In genomic region chr2:67159929-67160328, GRCh38 we compare ENCODE assay signal across 19 cellular contexts.
DNase-seq lines count a peak whose midpoint lies in the region; ATAC-seq and TF ChIP-seq lines count a peak whose summit lies in the region.
"Had no signal": no experiment of that assay in that cellular context is flagged by ENCODE, and none has a peak within 500 bp of the region (broad histone marks: within the 10 kb centered on the region; RNA-seq: fewer than 3 reads in every experiment).

No MANE protein-coding gene starts in this region.

- no peaks in the 10 kb centered on the region for H3K36me3 ChIP-seq in IMR-90 (ENCODE audit: control insufficient read depth, insufficient read depth, low read length)
- H3K36me3 ChIP-seq: heart right ventricle had no signal

- peak overlapping the region; percentile 86 for H2BK120ac ChIP-seq in IMR-90 (ENCODE audit: low read depth, low read length)

- CTCF ChIA-PET in IMR-90 (lab: Yijun Ruan, JAX): interaction anchor here (1.0 to 1.4 kb wide), 2 partner anchors 13 to 36 kb away, joined by 3 read pairs; no protein-coding TSS in a partner anchor

- no peaks in the 10 kb centered on the region for H3K79me1 ChIP-seq in IMR-90 (ENCODE audit: low read depth in 1 of 2, low read length in 2 of 2)

- H2BK20ac ChIP-seq in IMR-90 (ENCODE audit: low read depth, low read length): peak overlapping the region; percentile 68

- peaks cover 5% of the 10 kb centered on the region for H3K4me1 ChIP-seq in IMR-90 (ENCODE audit: control insufficient read depth, insufficient read depth, low read length)
- H3K4me1 ChIP-seq: heart right ventricle had no signal

- H3K27me3 ChIP-seq in IMR-90 (ENCODE audit: control insufficient read depth, insufficient read depth, low read length): no peaks in the 10 kb centered on the region
- H3K27me3 ChIP-seq: heart right ventricle had no signal

- H4K91ac ChIP-seq in IMR-90 (ENCODE audit: insufficient read depth, low read depth, low read length): peak overlapping the region; percentile 54

- no peak overlapping the region for H3K4me3 ChIP-seq in IMR-90 (ENCODE audit: insufficient read depth, low read depth, low read length)
- H3K4me3 ChIP-seq: heart right ventricle had no signal

- H3K9ac ChIP-seq in IMR-90 (ENCODE audit: low read depth, low read length): no peak overlapping the region

- peak overlapping the region; percentile 34 for H2BK5ac ChIP-seq in IMR-90 (ENCODE audit: low read depth, low read length, poor library complexity, severe bottlenecking)

- POLR2A ChIA-PET in IMR-90 (lab: Charles Lee; ENCODE audit: unreplicated experiment): no interaction called here

- ATAC-seq in IMR-90 (ENCODE audit: low read depth): peak; percentile 92
- ATAC-seq: activated T-cell treated with anti-CD3 and anti-CD28 coated beads, Interleukin-2, amount 50 U/mL, for 72 hours; heart right ventricle; left colon; naive thymus-derived CD4-positive, alpha-beta T cell; right cardiac atrium had no signal

- WGBS in IMR-90 (ENCODE audit: extremely low coverage in 2 of 2, insufficient read length in 1 of 2), 2 experiments: no CpG with 5 or more reads among the region's 4 CpGs

- no peak for TF ChIP-seq RAD21 in IMR-90 (IDR thresholded peaks at IDR 0.05; ENCODE audit: low read length)

- intact Hi-C loops in IMR-90 (cut with micrococcal nuclease): no loop called here

- H3K9me3 ChIP-seq in IMR-90 (ENCODE audit: control insufficient read depth, insufficient read depth, low read length): no peaks in the 10 kb centered on the region
- H3K9me3 ChIP-seq: heart right ventricle had no signal

- H4K5ac ChIP-seq in IMR-90 (ENCODE audit: low read depth, low read length): peak overlapping the region; percentile 5

- H3K56ac ChIP-seq in IMR-90 (ENCODE audit: extremely low read depth, insufficient read depth, low read length): no peak overlapping the region

- H3K4me2 ChIP-seq in IMR-90 (ENCODE audit: low read depth, low read length): peak overlapping the region; percentile 1; the same call in 1 of the 2 replicates

- H4K20me1 ChIP-seq in IMR-90 (ENCODE audit: insufficient read depth, low read length): no peaks in the 10 kb centered on the region

- H3K23ac ChIP-seq in IMR-90 (ENCODE audit: low read depth, low read length): 0 out of 2 replicates have a peak overlapping the region, but pooled peaks have one; percentile 0

- H3K27ac ChIP-seq in IMR-90 (ENCODE audit: insufficient read depth, low read length): peak overlapping the region; percentile 35; the same call in 1 of the 2 replicates
- H3K27ac ChIP-seq: 22Rv1, heart right ventricle had no signal

- no TSS peak for BruUV-seq in IMR-90 (replicated peaks; lab: Mats Ljungman, UMichigan)

- no peak overlapping the region for H2AK9ac ChIP-seq in IMR-90 (replicated peaks; ENCODE audit: low read depth, low read length, poor library complexity)

- no peak overlapping the region for H2AK5ac ChIP-seq in IMR-90 (ENCODE audit: low read depth, low read length)

- H3K18ac ChIP-seq in IMR-90 (ENCODE audit: low read depth, low read length): peak overlapping the region; percentile 3

- H3K9me1 ChIP-seq in IMR-90 (ENCODE audit: insufficient read depth, low read length): peaks cover 2% of the 10 kb centered on the region; the same call in 1 of the 2 replicates

- peak overlapping the region; percentile 49; the same call in 1 of the 2 replicates for H3K4ac ChIP-seq in IMR-90 (ENCODE audit: low read depth, low read length)

- in situ Hi-C loops in IMR-90 (cut with MboI; ENCODE audit: low sequenced_read_pairs): no loop called here

- H3K14ac ChIP-seq in IMR-90 (replicated peaks; ENCODE audit: low read depth, low read length): peak overlapping the region; percentile 30

- no peak for TF ChIP-seq POLR2A in IMR-90 (IDR thresholded peaks at IDR 0.05; ENCODE audit: low read depth, low read length)

- H4K8ac ChIP-seq in IMR-90 (ENCODE audit: low read depth in 2 of 2, low read length in 2 of 2): peak overlapping the region; percentile 60 to 72

- H2BK15ac ChIP-seq in IMR-90 (ENCODE audit: low read depth, low read length): peak overlapping the region; percentile 0; the same call in 1 of the 3 replicates

- peak overlapping the region; percentile 17 for H2AFZ ChIP-seq in IMR-90 (replicated peaks; ENCODE audit: low read length, poor library complexity)

- DNase-seq in DMS153 (lab: John Stamatoyannopoulos, UW): peak; percentile 13
- DNase-seq in DMS153 treated with DMSO at 0.1 percent for 48 hours (lab: John Stamatoyannopoulos, UW; ENCODE audit: unreplicated experiment): no peak
- peak; percentile 81 for DNase-seq in IMR-90
- peak; percentile 42 for DNase-seq in glomerular endothelial cell (ENCODE audit: extremely low read depth, low read depth, low spot score)
- DNase-seq in hippocampal formation (lab: John Stamatoyannopoulos, UW): no peak
- no peak for DNase-seq in SHP77 (lab: John Stamatoyannopoulos, UW)
- no peak for DNase-seq in mesenteric fat pad (ENCODE audit: low spot score)
- no peak for DNase-seq in NCI-H748 (lab: John Stamatoyannopoulos, UW; ENCODE audit: unreplicated experiment)
- DNase-seq: activated CD4-positive, alpha-beta T cell treated with anti-CD3 and anti-CD28 coated beads, Interleukin-2, amount 50 U/mL, for 1 hour; activated T-cell treated with anti-CD3 and anti-CD28 coated beads, Interleukin-2, amount 50 U/mL, for 72 hours; CD4-positive, alpha-beta memory T cell; heart right ventricle; left colon; MM.1S; naive thymus-derived CD4-positive, alpha-beta T cell; right cardiac atrium; SHP77 treated with DMSO at 0.1 percent for 48 hours; trophoblast cell had no signal

- no peak for TF ChIP-seq CTCF in IMR-90 (conservative IDR thresholded peaks at IDR 0.05; ENCODE audit: low read depth, low read length)

- dilution Hi-C loops in IMR-90 (cut with HindIII; ENCODE audit: low sequenced_read_pairs, unreplicated experiment): no loop called here

TF ChIP-seq in IMR-90, 13 proteins besides CTCF, POLR2A, EP300 and RAD21:
- TF ChIP-seq ELK1 (IDR thresholded peaks at IDR 0.05; ENCODE audit: borderline replicate concordance, low read depth, low read length): no peak
- TF ChIP-seq MXI1 (IDR thresholded peaks at IDR 0.05; ENCODE audit: borderline replicate concordance, low read depth, low read length): no peak
- TF ChIP-seq NFE2L2 (IDR thresholded peaks at IDR 0.05; ENCODE audit: low read depth, low read length): no peak
- no peak for TF ChIP-seq RCOR1 (IDR thresholded peaks at IDR 0.05; ENCODE audit: insufficient replicate concordance, low read length)
- no peak for TF ChIP-seq BHLHE40 (IDR thresholded peaks at IDR 0.05; ENCODE audit: low read depth, low read length)
- TF ChIP-seq SMC3 (IDR thresholded peaks at IDR 0.05; ENCODE audit: low read depth, low read length): no peak
- no peak for TF ChIP-seq MAZ (IDR thresholded peaks at IDR 0.05; ENCODE audit: borderline replicate concordance, low read depth, low read length)
- TF ChIP-seq CEBPB (IDR thresholded peaks at IDR 0.05; ENCODE audit: low read depth, low read length): no peak
- TF ChIP-seq, protein P1, sequence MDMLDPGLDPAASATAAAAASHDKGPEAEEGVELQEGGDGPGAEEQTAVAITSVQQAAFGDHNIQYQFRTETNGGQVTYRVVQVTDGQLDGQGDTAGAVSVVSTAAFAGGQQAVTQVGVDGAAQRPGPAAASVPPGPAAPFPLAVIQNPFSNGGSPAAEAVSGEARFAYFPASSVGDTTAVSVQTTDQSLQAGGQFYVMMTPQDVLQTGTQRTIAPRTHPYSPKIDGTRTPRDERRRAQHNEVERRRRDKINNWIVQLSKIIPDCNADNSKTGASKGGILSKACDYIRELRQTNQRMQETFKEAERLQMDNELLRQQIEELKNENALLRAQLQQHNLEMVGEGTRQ (IDR thresholded peaks at IDR 0.05; ENCODE audit: low read depth, low read length): no peak
- no peak for TF ChIP-seq CHD1 (IDR thresholded peaks at IDR 0.05; ENCODE audit: low read depth, low read length)
- no peak for TF ChIP-seq RFX5 (IDR thresholded peaks at IDR 0.05; ENCODE audit: low read depth, low read length)
- no peak for TF ChIP-seq MAFK (IDR thresholded peaks at IDR 0.05; ENCODE audit: low read depth, low read length)
- TF ChIP-seq FOS (IDR thresholded peaks at IDR 0.05; ENCODE audit: low read depth, low read length): no peak

Comparison
In these comparisons a context has a peak if more than half of its experiments do, and no peak if none do; other contexts are left out.
1. DNase-seq: peak in DMS153 (single experiment), IMR-90 (single experiment) and glomerular endothelial cell (single experiment); none in DMS153 treated with DMSO at 0.1 percent for 48 hours (single experiment), hippocampal formation (0 of 2), SHP77 (0 of 2), mesenteric fat pad (single experiment) and NCI-H748 (single experiment).